21 cellular contexts compared by ENCODE assay signal in genomic region chr9:83681490-83681889, GRCh38. TPM values are rescaled to one million over a fixed set of nuclear protein-coding genes. Genes with fewer than 3 reads are reported as not detected.
DNase-seq lines count a peak whose midpoint lies in the region; ATAC-seq and TF ChIP-seq lines count a peak whose summit lies in the region.
"Had no signal": no experiment of that assay in that cellular context is flagged by ENCODE, and none has a peak within 500 bp of the region (broad histone marks: within the 10 kb centered on the region; RNA-seq: fewer than 3 reads in every experiment).

No MANE protein-coding gene starts in this region.

- H3K36me3 Mint-ChIP-seq in activated CD4-positive, alpha-beta memory T cell treated with anti-CD3 and anti-CD28 coated beads for 36 hours: peaks cover 23% of the 10 kb centered on the region
- peaks cover 48% of the 10 kb centered on the region for H3K36me3 Mint-ChIP-seq in activated CD4-positive, alpha-beta memory T cell treated with anti-CD3 and anti-CD28 coated beads, Interleukin-2, amount 10 ng/mL, durations not matched to agents 7 days and 5 days (ENCODE audit: low read depth)
- peaks cover 58% of the 10 kb centered on the region for H3K36me3 Mint-ChIP-seq in stimulated activated naive CD8-positive, alpha-beta T cell treated with anti-CD3 and anti-CD28 coated beads, Interleukin-15, Interleukin-2, amounts not matched to agents 100 ng/mL and 50 ng/mL, for 24 hours (ENCODE audit: low read depth)
- peaks cover 35% of the 10 kb centered on the region for H3K36me3 Mint-ChIP-seq in type B pancreatic cell

- DNase-seq in activated CD4-positive, alpha-beta memory T cell treated with anti-CD3 and anti-CD28 coated beads for 36 hours: no peak
- DNase-seq in activated CD4-positive, alpha-beta memory T cell treated with anti-CD3 and anti-CD28 coated beads, Interleukin-2, amount 10 ng/mL, durations not matched to agents 7 days and 5 days: no peak
- DNase-seq in stimulated activated naive CD8-positive, alpha-beta T cell treated with anti-CD3 and anti-CD28 coated beads, Interleukin-15, Interleukin-2, amounts not matched to agents 100 U/mL and 50 U/mL, for 24 hours: no peak
- DNase-seq in amniotic epithelial cell (ENCODE audit: low read depth) (peak; percentile 32), OCI-M2 (lab: John Stamatoyannopoulos, UW; ENCODE audit: unreplicated experiment) (no peak), type B pancreatic cell (ENCODE audit: extremely low spot score, unreplicated experiment) (no peak)
- no peak for DNase-seq in stimulated activated naive CD8-positive, alpha-beta T cell treated with anti-CD3 and anti-CD28 coated beads, Interleukin-15, amount 100 ng/mL, for 72 hours
- DNase-seq: AML-193, COR-L47, DMS 273 treated with DMSO at 0.1 percent for 48 hours, DND-41, Kasumi-1, MG63, NCI-H1048, NCI-H1436, NCI-H1930, NCI-H345, NCI-H524 treated with DMSO at 0.1 percent for 48 hours, SJCRH30 had no signal

- H3K9me3 Mint-ChIP-seq in activated CD4-positive, alpha-beta memory T cell treated with anti-CD3 and anti-CD28 coated beads for 36 hours: no peaks in the 10 kb centered on the region
- no peaks in the 10 kb centered on the region for H3K9me3 Mint-ChIP-seq in activated CD4-positive, alpha-beta memory T cell treated with anti-CD3 and anti-CD28 coated beads, Interleukin-2, amount 10 ng/mL, durations not matched to agents 7 days and 5 days
- no peaks in the 10 kb centered on the region for H3K9me3 Mint-ChIP-seq in stimulated activated naive CD8-positive, alpha-beta T cell treated with anti-CD3 and anti-CD28 coated beads, Interleukin-15, Interleukin-2, amounts not matched to agents 100 ng/mL and 50 ng/mL, for 24 hours
- no peaks in the 10 kb centered on the region for H3K9me3 Mint-ChIP-seq in stimulated activated naive CD8-positive, alpha-beta T cell treated with anti-CD3 and anti-CD28 coated beads, Interleukin-15, amount 100 ng/mL, for 72 hours
- H3K9me3 Mint-ChIP-seq in type B pancreatic cell: no peaks in the 10 kb centered on the region

- CTCF ChIA-PET in activated CD4-positive, alpha-beta memory T cell treated with anti-CD3 and anti-CD28 coated beads for 36 hours (lab: Charles Lee): no interaction called here
- CTCF ChIA-PET in activated CD4-positive, alpha-beta memory T cell treated with anti-CD3 and anti-CD28 coated beads, Interleukin-2, amount 10 ng/mL, durations not matched to agents 7 days and 5 days (lab: Charles Lee): no interaction called here

- H3K4me1 Mint-ChIP-seq in activated CD4-positive, alpha-beta memory T cell treated with anti-CD3 and anti-CD28 coated beads for 36 hours (ENCODE audit: low read depth): peaks cover 35% of the 10 kb centered on the region
- H3K4me1 Mint-ChIP-seq in activated CD4-positive, alpha-beta memory T cell treated with anti-CD3 and anti-CD28 coated beads, Interleukin-2, amount 10 ng/mL, durations not matched to agents 7 days and 5 days: peaks cover 31% of the 10 kb centered on the region
- peaks cover 35% of the 10 kb centered on the region for H3K4me1 Mint-ChIP-seq in stimulated activated naive CD8-positive, alpha-beta T cell treated with anti-CD3 and anti-CD28 coated beads, Interleukin-15, Interleukin-2, amounts not matched to agents 100 ng/mL and 50 ng/mL, for 24 hours (ENCODE audit: low read depth)
- peaks cover 27% of the 10 kb centered on the region for H3K4me1 Mint-ChIP-seq in stimulated activated naive CD8-positive, alpha-beta T cell treated with anti-CD3 and anti-CD28 coated beads, Interleukin-15, amount 100 ng/mL, for 72 hours
- no peaks in the 10 kb centered on the region for H3K4me1 Mint-ChIP-seq in type B pancreatic cell (ENCODE audit: unreplicated experiment)

- intact Hi-C loops in activated CD4-positive, alpha-beta memory T cell treated with anti-CD3 and anti-CD28 coated beads for 36 hours (cut with micrococcal nuclease): no loop called here

- ATAC-seq in stimulated activated naive CD8-positive, alpha-beta T cell treated with anti-CD3 and anti-CD28 coated beads, Interleukin-15, Interleukin-2, amounts not matched to agents 100 U/mL and 50 U/mL, for 24 hours: no peak
- peak; percentile 49 for ATAC-seq in stimulated activated naive CD8-positive, alpha-beta T cell treated with anti-CD3 and anti-CD28 coated beads, Interleukin-15, amount 100 ng/mL, for 72 hours
- ATAC-seq: Panc1 had no signal

- no peak for TF ChIP-seq CTCF in type B pancreatic cell (conservative IDR thresholded peaks at IDR 0.05)

- H3K27me3 Mint-ChIP-seq in activated CD4-positive, alpha-beta memory T cell treated with anti-CD3 and anti-CD28 coated beads for 36 hours: no peaks in the 10 kb centered on the region
- no peaks in the 10 kb centered on the region for H3K27me3 Mint-ChIP-seq in activated CD4-positive, alpha-beta memory T cell treated with anti-CD3 and anti-CD28 coated beads, Interleukin-2, amount 10 ng/mL, durations not matched to agents 7 days and 5 days
- no peaks in the 10 kb centered on the region for H3K27me3 Mint-ChIP-seq in stimulated activated naive CD8-positive, alpha-beta T cell treated with anti-CD3 and anti-CD28 coated beads, Interleukin-15, Interleukin-2, amounts not matched to agents 100 ng/mL and 50 ng/mL, for 24 hours
- H3K27me3 Mint-ChIP-seq in stimulated activated naive CD8-positive, alpha-beta T cell treated with anti-CD3 and anti-CD28 coated beads, Interleukin-15, amount 100 ng/mL, for 72 hours: no peaks in the 10 kb centered on the region
- H3K27me3 Mint-ChIP-seq in type B pancreatic cell: no peaks in the 10 kb centered on the region

- POLR2A ChIA-PET in activated CD4-positive, alpha-beta memory T cell treated with anti-CD3 and anti-CD28 coated beads for 36 hours (lab: Charles Lee): no interaction called here
- POLR2A ChIA-PET in activated CD4-positive, alpha-beta memory T cell treated with anti-CD3 and anti-CD28 coated beads, Interleukin-2, amount 10 ng/mL, durations not matched to agents 7 days and 5 days (lab: Charles Lee): interaction anchor here (1.4 kb wide), 1 partner anchor 9 kb away, joined by 3 read pairs; no protein-coding TSS in a partner anchor

- H3K27ac Mint-ChIP-seq in activated CD4-positive, alpha-beta memory T cell treated with anti-CD3 and anti-CD28 coated beads for 36 hours: peak overlapping the region; percentile 56
- no peak overlapping the region for H3K27ac Mint-ChIP-seq in activated CD4-positive, alpha-beta memory T cell treated with anti-CD3 and anti-CD28 coated beads, Interleukin-2, amount 10 ng/mL, durations not matched to agents 7 days and 5 days
- peak overlapping the region; percentile 9 for H3K27ac Mint-ChIP-seq in stimulated activated naive CD8-positive, alpha-beta T cell treated with anti-CD3 and anti-CD28 coated beads, Interleukin-15, Interleukin-2, amounts not matched to agents 100 ng/mL and 50 ng/mL, for 24 hours
- H3K27ac Mint-ChIP-seq in stimulated activated naive CD8-positive, alpha-beta T cell treated with anti-CD3 and anti-CD28 coated beads, Interleukin-15, amount 100 ng/mL, for 72 hours: no peak overlapping the region
- H3K27ac Mint-ChIP-seq in type B pancreatic cell: no peak overlapping the region

- no peak overlapping the region for H3K4me3 Mint-ChIP-seq in activated CD4-positive, alpha-beta memory T cell treated with anti-CD3 and anti-CD28 coated beads for 36 hours
- no peak overlapping the region for H3K4me3 Mint-ChIP-seq in activated CD4-positive, alpha-beta memory T cell treated with anti-CD3 and anti-CD28 coated beads, Interleukin-2, amount 10 ng/mL, durations not matched to agents 7 days and 5 days
- H3K4me3 Mint-ChIP-seq in stimulated activated naive CD8-positive, alpha-beta T cell treated with anti-CD3 and anti-CD28 coated beads, Interleukin-15, Interleukin-2, amounts not matched to agents 100 ng/mL and 50 ng/mL, for 24 hours: no peak overlapping the region
- no peak overlapping the region for H3K4me3 Mint-ChIP-seq in stimulated activated naive CD8-positive, alpha-beta T cell treated with anti-CD3 and anti-CD28 coated beads, Interleukin-15, amount 100 ng/mL, for 72 hours
- H3K4me3 Mint-ChIP-seq in type B pancreatic cell: no peak overlapping the region

RNA-seq across cellular contexts. Expression of gene UBQLN1, which starts 26.3 kb away (rescaled TPM):
- total RNA-seq in activated CD4-positive, alpha-beta memory T cell treated with anti-CD3 and anti-CD28 coated beads for 36 hours: 100 to 1,000 TPM in 1 of 2 experiments, 10 to 100 TPM in 1; 88.8 to 101 TPM
- total RNA-seq in activated CD4-positive, alpha-beta memory T cell treated with anti-CD3 and anti-CD28 coated beads, Interleukin-2, amount 10 ng/mL, durations not matched to agents 7 days and 5 days: 100 to 1,000 TPM; 109 to 112 TPM
- total RNA-seq in type B pancreatic cell (ENCODE audit: low replicate concordance): 93.0 and 94.5 TPM in 2 replicates

RNA-seq across cellular contexts. Expression of gene IDNK, which starts 58.5 kb away (rescaled TPM):
- 1 to 10 TPM; 4.4 to 5.0 TPM for total RNA-seq in activated CD4-positive, alpha-beta memory T cell treated with anti-CD3 and anti-CD28 coated beads for 36 hours
- total RNA-seq in activated CD4-positive, alpha-beta memory T cell treated with anti-CD3 and anti-CD28 coated beads, Interleukin-2, amount 10 ng/mL, durations not matched to agents 7 days and 5 days: 1 to 10 TPM; 8.2 to 9.0 TPM
- 4.4 TPM in 2 replicates for total RNA-seq in type B pancreatic cell (ENCODE audit: low replicate concordance)

Comparison
In these comparisons a context has a peak if more than half of its experiments do, and no peak if none do; other contexts are left out.
1. H3K27ac Mint-ChIP-seq: peak in activated CD4-positive, alpha-beta memory T cell treated with anti-CD3 and anti-CD28 coated beads for 36 hours (single experiment) and stimulated activated naive CD8-positive, alpha-beta T cell treated with anti-CD3 and anti-CD28 coated beads, Interleukin-15, Interleukin-2, amounts not matched to agents 100 ng/mL and 50 ng/mL, for 24 hours (single experiment); none in activated CD4-positive, alpha-beta memory T cell treated with anti-CD3 and anti-CD28 coated beads, Interleukin-2, amount 10 ng/mL, durations not matched to agents 7 days and 5 days (single experiment), stimulated activated naive CD8-positive, alpha-beta T cell treated with anti-CD3 and anti-CD28 coated beads, Interleukin-15, amount 100 ng/mL, for 72 hours (0 of 2) and type B pancreatic cell (single experiment).